ENCODE assay signal across 20 cellular contexts in the genomic region with DNA sequence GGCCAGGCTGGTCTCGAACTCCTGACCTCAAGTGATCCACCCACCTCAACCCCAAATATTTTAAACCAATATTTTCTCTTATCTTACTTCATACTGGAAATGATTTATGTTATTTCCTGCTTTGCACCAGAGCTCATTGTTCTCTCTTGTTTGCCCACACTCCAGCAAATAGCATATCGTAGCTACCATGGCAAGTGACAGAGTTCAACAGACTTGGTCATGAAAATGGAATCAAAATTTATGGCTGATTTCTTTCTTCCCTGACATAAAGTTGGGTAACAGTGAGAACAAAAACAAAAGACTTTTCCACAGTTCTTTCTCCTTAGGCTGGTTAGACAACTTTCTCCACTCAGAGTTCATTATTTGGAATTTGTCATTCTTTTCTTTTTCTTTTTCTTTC. TPM values are rescaled to one million over a fixed set of nuclear protein-coding genes. Genes with fewer than 3 reads are reported as not detected.
DNase-seq lines count a peak whose midpoint lies in the region; ATAC-seq and TF ChIP-seq lines count a peak whose summit lies in the region.
"Had no signal": no experiment of that assay in that cellular context is flagged by ENCODE, and none has a peak within 500 bp of the region (broad histone marks: within the 10 kb centered on the region; RNA-seq: fewer than 3 reads in every experiment).

No MANE protein-coding gene starts in this region.

- H3K27ac ChIP-seq in BLaER1 (peak overlapping the region; percentile 69), Karpas-422 (ENCODE audit: low read length) (peak overlapping the region; percentile 74; the same call in 1 of the 2 replicates)
- H3K27ac ChIP-seq: brain microvascular endothelial cell, gastrocnemius medialis, testis had no signal

- no peak for TF ChIP-seq CTCF in nephron (IDR thresholded peaks at IDR 0.05; ENCODE audit: unreplicated experiment in 3 of 3)

- no peaks in the 10 kb centered on the region for H3K27me3 Mint-ChIP-seq in central memory CD8-positive, alpha-beta T cell
- no peaks in the 10 kb centered on the region for H3K27me3 Mint-ChIP-seq in nephron (ENCODE audit: low read depth)
- H3K27me3 Mint-ChIP-seq: CD4-positive, alpha-beta memory T cell; natural killer cell treated with Interleukin-12 subunit alpha and Interleukin-12 subunit beta and Interleukin-15 and Interleukin-18, amount 100 ng/mL, for 72 hours; progenitor cell of endocrine pancreas had no signal

- ATAC-seq in central memory CD8-positive, alpha-beta T cell (replicated peaks; ENCODE audit: extremely low read depth, poor library complexity, severe bottlenecking) = no peak
- ATAC-seq: gastrocnemius medialis; natural killer cell treated with Interleukin-12 subunit alpha and Interleukin-12 subunit beta and Interleukin-15 and Interleukin-18, amount 100 ng/mL, for 72 hours; Panc1 had no signal

- no peaks in the 10 kb centered on the region for H3K9me2 ChIP-seq in Karpas-422 (replicated peaks; ENCODE audit: insufficient read depth, low read length)

- peaks cover 28% of the 10 kb centered on the region for H3K4me1 Mint-ChIP-seq in central memory CD8-positive, alpha-beta T cell
- H3K4me1 Mint-ChIP-seq in nephron = peaks cover 19% of the 10 kb centered on the region

- peaks cover 53% of the 10 kb centered on the region for H3K36me3 ChIP-seq in BLaER1
- peaks cover 38% of the 10 kb centered on the region for H3K36me3 ChIP-seq in Karpas-422 (ENCODE audit: insufficient read depth, low read length)

- peaks cover 18% of the 10 kb centered on the region for H4K20me1 ChIP-seq in BLaER1
- peaks cover 5% of the 10 kb centered on the region; the same call in 1 of the 2 replicates for H4K20me1 ChIP-seq in Karpas-422 (ENCODE audit: insufficient read depth, low read depth, low read length)

- H3K4me2 ChIP-seq in BLaER1 = peak overlapping the region; percentile 81
- peak overlapping the region; percentile 64 for H3K4me2 ChIP-seq in Karpas-422 (ENCODE audit: low read depth, low read length, poor library complexity, severe bottlenecking)

- H3K4me1 ChIP-seq in BLaER1 (peaks cover 60% of the 10 kb centered on the region), Karpas-422 (ENCODE audit: low read length) (peaks cover 40% of the 10 kb centered on the region)

- H3K79me2 ChIP-seq in Karpas-422 (ENCODE audit: low read length) = peaks cover 66% of the 10 kb centered on the region

- no peaks in the 10 kb centered on the region for H3K27me3 ChIP-seq in BLaER1
- no peaks in the 10 kb centered on the region for H3K27me3 ChIP-seq in Karpas-422 (ENCODE audit: low read length)
- H3K27me3 ChIP-seq: brain microvascular endothelial cell, gastrocnemius medialis, testis had no signal

- H3K27ac Mint-ChIP-seq in central memory CD8-positive, alpha-beta T cell (ENCODE audit: low read depth) = peak overlapping the region; percentile 82
- H3K27ac Mint-ChIP-seq in nephron = no peak overlapping the region
- H3K27ac Mint-ChIP-seq: progenitor cell of endocrine pancreas had no signal

- DNase-seq in Karpas-422 (no peak), erythroblast (lab: John Stamatoyannopoulos, UW) (no peak), SHP77 (lab: John Stamatoyannopoulos, UW) (no peak), KG1 (lab: John Stamatoyannopoulos, UW) (no peak)
- DNase-seq in central memory CD8-positive, alpha-beta T cell (ENCODE audit: low spot score in 2 of 2) = no peak
- DNase-seq in stimulated activated naive CD4-positive, alpha-beta T cell treated with Interleukin-2 at 50 U/mL for 16 hours (lab: John Stamatoyannopoulos, UW) = no peak
- DNase-seq: brain microvascular endothelial cell; CD4-positive, alpha-beta memory T cell; DND-41; gastrocnemius medialis; mesendoderm; NCI-H1436; NCI-H2171 treated with DMSO at 0.1 percent for 48 hours; NCI-H69; testis had no signal

- H3K9me3 ChIP-seq in BLaER1 (no peaks in the 10 kb centered on the region), Karpas-422 (ENCODE audit: low read length) (no peaks in the 10 kb centered on the region)
- H3K9me3 ChIP-seq: gastrocnemius medialis, testis had no signal

- 0 out of 2 replicates have a peak overlapping the region, but pooled peaks have one; percentile 24 for H3K9ac ChIP-seq in BLaER1
- no peak overlapping the region for H3K9ac ChIP-seq in Karpas-422 (ENCODE audit: low read length)

- H3K9me3 Mint-ChIP-seq in central memory CD8-positive, alpha-beta T cell = no peaks in the 10 kb centered on the region
- no peaks in the 10 kb centered on the region for H3K9me3 Mint-ChIP-seq in nephron
- H3K9me3 Mint-ChIP-seq: natural killer cell treated with Interleukin-12 subunit alpha and Interleukin-12 subunit beta and Interleukin-15 and Interleukin-18, amount 100 ng/mL, for 72 hours had no signal

- H3K4me3 ChIP-seq in BLaER1 = peak overlapping the region; percentile 50; the same call in 1 of the 2 replicates
- no peak overlapping the region for H3K4me3 ChIP-seq in Karpas-422 (ENCODE audit: low read length)
- H3K4me3 ChIP-seq: gastrocnemius medialis, testis had no signal

- H3K4me3 Mint-ChIP-seq in central memory CD8-positive, alpha-beta T cell = no peak overlapping the region
- peak overlapping the region in 2 of 3 experiments; percentile 24 to 40 for H3K4me3 Mint-ChIP-seq in nephron
- H3K4me3 Mint-ChIP-seq: natural killer cell treated with Interleukin-12 subunit alpha and Interleukin-12 subunit beta and Interleukin-15 and Interleukin-18, amount 100 ng/mL, for 72 hours had no signal

- H3K36me3 Mint-ChIP-seq in central memory CD8-positive, alpha-beta T cell (ENCODE audit: insufficient read depth) = peaks cover 56% of the 10 kb centered on the region
- peaks cover 44% of the 10 kb centered on the region for H3K36me3 Mint-ChIP-seq in nephron (ENCODE audit: low read depth)

- TF ChIP-seq POLR2A in erythroblast (IDR thresholded peaks at IDR 0.05; ENCODE audit: low read length) = no peak

- no peak overlapping the region for H2AFZ ChIP-seq in Karpas-422 (ENCODE audit: low read length)

RNA-seq across cellular contexts. Expression of a gene that starts 4.1 kb away (rescaled TPM):
- total RNA-seq in Karpas-422 (2014; rRNA removed; shearing (Covaris generic); ENCODE audit: low replicate concordance) = 9.2 and 16.6 TPM in 2 replicates

RNA-seq across cellular contexts. Expression of a gene that starts 4.6 kb away (rescaled TPM):
- 0.11 and 0.45 TPM in 2 replicates for total RNA-seq in Karpas-422 (2014; rRNA removed; shearing (Covaris generic); ENCODE audit: low replicate concordance)

RNA-seq across cellular contexts. Expression of a gene that starts 13.7 kb away (rescaled TPM):
- 1,746 and 2,567 TPM in 2 replicates for total RNA-seq in Karpas-422 (2014; rRNA removed; shearing (Covaris generic); ENCODE audit: low replicate concordance)

RNA-seq across cellular contexts. Expression of a gene that starts 20.2 kb away (rescaled TPM):
- 17.7 and 38.9 TPM in 2 replicates for total RNA-seq in Karpas-422 (2014; rRNA removed; shearing (Covaris generic); ENCODE audit: low replicate concordance)

RNA-seq across cellular contexts. Expression of a gene that starts 22.1 kb away (rescaled TPM):
- total RNA-seq in Karpas-422 (2014; rRNA removed; shearing (Covaris generic); ENCODE audit: low replicate concordance) = 19.1 and 27.2 TPM in 2 replicates
